Comparison of ENCODE assay signal across 20 cellular contexts in genomic region chr1:162144268-162144667, GRCh38.
"Had no signal": no experiment of that assay in that cellular context is flagged by ENCODE, and none has a peak within 500 bp of the region (broad histone marks: within the 10 kb centered on the region; RNA-seq: fewer than 3 reads in every experiment).

No MANE protein-coding gene starts in this region.

- H3K4me2 ChIP-seq: hepatocyte had no signal

- ATAC-seq: activated CD4-positive, CD25-positive, alpha-beta regulatory T cell treated with anti-CD3 and anti-CD28 coated beads, Interleukin-2, amount 50 U/mL, for 24 hours; activated T-cell treated with anti-CD3 and anti-CD28 coated beads, Interleukin-2, amount 50 U/mL, for 4 hours; lower lobe of right lung; natural killer cell treated with Interleukin-12 subunit alpha and Interleukin-12 subunit beta and Interleukin-15 and Interleukin-18, amount 100 ng/mL, for 72 hours; stimulated activated naive CD8-positive, alpha-beta T cell treated with anti-CD3 and anti-CD28 coated beads, Interleukin-15, amount 100 ng/mL, for 72 hours had no signal

- H3K4me3 Mint-ChIP-seq: activated CD4-positive, alpha-beta T cell treated with anti-CD3 and anti-CD28 coated beads, Interleukin-2, amount 10 ng/mL, durations not matched to agents 7 days and 5 days; activated naive CD4-positive, alpha-beta T cell treated with anti-CD3 and anti-CD28 coated beads, Interleukin-2, amount 50 U/mL, for 24 hours; activated T-cell treated with anti-CD3 and anti-CD28 coated beads, Interleukin-2, amount 50 U/mL, for 4 hours; dendritic cell treated with granulocyte-macrophage colony-stimulating factor and Interleukin-4, amounts not matched to agents 40 ng/mL and 50 ng/mL, for 4 days; natural killer cell treated with Interleukin-12 subunit alpha and Interleukin-12 subunit beta and Interleukin-15 and Interleukin-18, amount 100 ng/mL, for 72 hours; stimulated activated naive CD8-positive, alpha-beta T cell treated with anti-CD3 and anti-CD28 coated beads, Interleukin-15, amount 100 ng/mL, for 72 hours had no signal

- H3K4me3 ChIP-seq: cardiac muscle cell, hepatocyte, lower lobe of right lung, suprapubic skin, transverse colon, uterus had no signal

- H3K27me3 ChIP-seq: cardiac muscle cell, hepatocyte, transverse colon, uterus had no signal

- H3K36me3 Mint-ChIP-seq: activated naive CD4-positive, alpha-beta T cell treated with anti-CD3 and anti-CD28 coated beads, Interleukin-2, amount 50 U/mL, for 24 hours; natural killer cell treated with Interleukin-12 subunit alpha and Interleukin-12 subunit beta and Interleukin-15 and Interleukin-18, amount 100 ng/mL, for 72 hours had no signal

- H3K4me1 Mint-ChIP-seq: activated CD4-positive, alpha-beta T cell treated with anti-CD3 and anti-CD28 coated beads, Interleukin-2, amount 10 ng/mL, durations not matched to agents 7 days and 5 days; activated naive CD4-positive, alpha-beta T cell treated with anti-CD3 and anti-CD28 coated beads, Interleukin-2, amount 50 U/mL, for 24 hours; stimulated activated naive CD8-positive, alpha-beta T cell treated with anti-CD3 and anti-CD28 coated beads, Interleukin-15, amount 100 ng/mL, for 72 hours had no signal

- H3K27ac ChIP-seq: cardiac muscle cell, hepatocyte, lower lobe of right lung, suprapubic skin, transverse colon, uterus had no signal

- H3K36me3 ChIP-seq: cardiac muscle cell, lower lobe of right lung, suprapubic skin, transverse colon, uterus had no signal

- H2AFZ ChIP-seq: hepatocyte had no signal

- H3K9me3 ChIP-seq: lower lobe of right lung, suprapubic skin, transverse colon, uterus had no signal

- H3K4me1 ChIP-seq: lower lobe of right lung, suprapubic skin, uterus had no signal

- H3K9me3 Mint-ChIP-seq: activated CD4-positive, alpha-beta T cell treated with anti-CD3 and anti-CD28 coated beads, Interleukin-2, amount 10 ng/mL, durations not matched to agents 7 days and 5 days; activated naive CD4-positive, alpha-beta T cell treated with anti-CD3 and anti-CD28 coated beads, Interleukin-2, amount 50 U/mL, for 24 hours; activated T-cell treated with anti-CD3 and anti-CD28 coated beads, Interleukin-2, amount 50 U/mL, for 4 hours; dendritic cell treated with granulocyte-macrophage colony-stimulating factor and Interleukin-4, amounts not matched to agents 40 ng/mL and 50 ng/mL, for 4 days; natural killer cell treated with Interleukin-12 subunit alpha and Interleukin-12 subunit beta and Interleukin-15 and Interleukin-18, amount 100 ng/mL, for 72 hours; stimulated activated naive CD8-positive, alpha-beta T cell treated with anti-CD3 and anti-CD28 coated beads, Interleukin-15, amount 100 ng/mL, for 72 hours had no signal

- DNase-seq: activated CD4-positive, alpha-beta T cell treated with anti-CD3 and anti-CD28 coated beads, Interleukin-2, amount 10 ng/mL, durations not matched to agents 7 days and 5 days; activated CD8-positive, alpha-beta memory T cell treated with anti-CD3 and anti-CD28 coated beads, Interleukin-2, amount 50 U/mL, for 4 hours; activated T-cell treated with anti-CD3 and anti-CD28 coated beads, Interleukin-2, amount 50 U/mL, for 4 hours; effector memory CD4-positive, alpha-beta T cell; foreskin fibroblast; islet precursor cell; lower lobe of right lung; stimulated activated CD4-positive, alpha-beta T cell treated with anti-CD3 and anti-CD28 coated beads, Interleukin-2, amount 100 ng/mL, for 48 hours; stimulated activated naive CD8-positive, alpha-beta T cell treated with anti-CD3 and anti-CD28 coated beads, Interleukin-15, amount 100 ng/mL, for 72 hours; T1000; transverse colon; uterus had no signal

- H3K27ac Mint-ChIP-seq: activated CD4-positive, alpha-beta T cell treated with anti-CD3 and anti-CD28 coated beads, Interleukin-2, amount 10 ng/mL, durations not matched to agents 7 days and 5 days; activated naive CD4-positive, alpha-beta T cell treated with anti-CD3 and anti-CD28 coated beads, Interleukin-2, amount 50 U/mL, for 24 hours; dendritic cell treated with granulocyte-macrophage colony-stimulating factor and Interleukin-4, amounts not matched to agents 40 ng/mL and 50 ng/mL, for 4 days; natural killer cell treated with Interleukin-12 subunit alpha and Interleukin-12 subunit beta and Interleukin-15 and Interleukin-18, amount 100 ng/mL, for 72 hours; progenitor cell of endocrine pancreas; stimulated activated naive CD8-positive, alpha-beta T cell treated with anti-CD3 and anti-CD28 coated beads, Interleukin-15, amount 100 ng/mL, for 72 hours had no signal
